In genomic region chr6:7262037-7262461, GRCh38 we compare ENCODE assay signal across 8 cellular contexts. TPM values are rescaled to one million over a fixed set of nuclear protein-coding genes. Genes with fewer than 3 reads are reported as not detected.
DNase-seq lines count a peak whose midpoint lies in the region; ATAC-seq and TF ChIP-seq lines count a peak whose summit lies in the region.

No MANE protein-coding gene starts in this region.

- H3K27me3 ChIP-seq in CD8-positive, alpha-beta memory T cell (ENCODE audit: insufficient read depth, low read length, poor library complexity, severe bottlenecking) = peaks cover 4% of the 10 kb centered on the region
- H3K27me3 ChIP-seq in mucosa of stomach (ENCODE audit: control insufficient read depth, insufficient read depth, low read length) = no peaks in the 10 kb centered on the region
- no peaks in the 10 kb centered on the region for H3K27me3 ChIP-seq in tibial nerve

- H3K27ac ChIP-seq in CD8-positive, alpha-beta memory T cell (ENCODE audit: low read depth, low read length) = no peak overlapping the region
- H3K27ac ChIP-seq in coronary artery (peak overlapping the region in 1 of 2 donors; percentile 81), tibial nerve (peak overlapping the region in 1 of 4 donors; percentile 87)

- no peak for TF ChIP-seq EP300 in tibial nerve (IDR thresholded peaks at IDR 0.05)

- TF ChIP-seq POLR2A in tibial nerve (IDR thresholded peaks at IDR 0.05) = no peak

- H3K36me3 ChIP-seq in CD8-positive, alpha-beta memory T cell (ENCODE audit: insufficient read depth, low read length) = no peaks in the 10 kb centered on the region
- H3K36me3 ChIP-seq in mucosa of stomach (ENCODE audit: control insufficient read depth, insufficient read depth, low read length) (no peaks in the 10 kb centered on the region), tibial nerve (no peaks in the 10 kb centered on the region)

- no peak for ATAC-seq in HG02870 (IDR thresholded peaks at IDR 0.05; ENCODE audit: unreplicated experiment)

- peak overlapping the region; percentile 8 to 88 (median 79) for H3K4me3 Mint-ChIP-seq in CD8-positive, alpha-beta memory T cell

- peaks cover 15 to 50% of the 10 kb centered on the region in 2 donors for H3K27me3 Mint-ChIP-seq in CD8-positive, alpha-beta memory T cell

- WGBS in tibial nerve, 2 donors = 69 to 70% methylated on average over 9 of the region's 9 CpGs

- peaks cover 0 to 3% (median 2%) of the 10 kb centered on the region in 5 donors for H3K9me3 Mint-ChIP-seq in CD8-positive, alpha-beta memory T cell

- H3K27ac Mint-ChIP-seq in CD8-positive, alpha-beta memory T cell = peak overlapping the region in 2 of 8 donors; percentile 65 to 66

- no peak overlapping the region for H3K4me3 ChIP-seq in CD8-positive, alpha-beta memory T cell (ENCODE audit: low read length)
- H3K4me3 ChIP-seq in coronary artery (peak overlapping the region; percentile 83), mucosa of stomach (ENCODE audit: low read length) (peak overlapping the region; percentile 88), tibial nerve (peak overlapping the region in 1 of 4 donors; percentile 71)

- H3K4me1 Mint-ChIP-seq in CD8-positive, alpha-beta memory T cell = peaks cover 10 to 26% (median 26%) of the 10 kb centered on the region in 3 donors

- POLR2A ChIA-PET in CD8-positive, alpha-beta memory T cell (lab: Charles Lee) = no interaction called here

- H3K9me3 ChIP-seq in CD8-positive, alpha-beta memory T cell (ENCODE audit: low read length) = no peaks in the 10 kb centered on the region
- H3K9me3 ChIP-seq in mucosa of stomach (ENCODE audit: control insufficient read depth, low read length) (no peaks in the 10 kb centered on the region), tibial nerve (no peaks in the 10 kb centered on the region)

- H3K36me3 Mint-ChIP-seq in CD8-positive, alpha-beta memory T cell = peaks cover 0 to 11% (median 0%) of the 10 kb centered on the region in 3 donors

- peak overlapping the region; percentile 76 for H3K9ac ChIP-seq in mucosa of stomach (ENCODE audit: low read length)

- peaks cover 7% of the 10 kb centered on the region for H3K4me1 ChIP-seq in CD8-positive, alpha-beta memory T cell (ENCODE audit: insufficient read depth, low read length)
- H3K4me1 ChIP-seq in mucosa of stomach (ENCODE audit: control insufficient read depth, insufficient read depth, low read length) = peaks cover 15% of the 10 kb centered on the region
- peaks cover 0 to 19% (median 3%) of the 10 kb centered on the region in 4 donors for H3K4me1 ChIP-seq in tibial nerve

- CTCF ChIA-PET in CD8-positive, alpha-beta memory T cell (lab: Charles Lee) = interaction anchor here (1.2 to 2.1 kb wide), 2 partner anchors 14 to 19 kb away, joined by 6 to 7 read pairs; no protein-coding TSS in a partner anchor

- TF ChIP-seq CTCF in coronary artery (IDR thresholded peaks at IDR 0.05) (no peak), tibial nerve (IDR thresholded peaks at IDR 0.05) (no peak)

- DNase-seq in CD8-positive, alpha-beta memory T cell = no peak
- DNase-seq in NCI-H2171 (lab: John Stamatoyannopoulos, UW) (peak; percentile 87), coronary artery (ENCODE audit: low spot score) (no peak), tibial nerve (ENCODE audit: low spot score in 2 of 2) (no peak), AG08396 (ENCODE audit: low spot score) (no peak), NCI-H446 treated with DMSO at 0.1 percent for 48 hours (lab: John Stamatoyannopoulos, UW) (no peak)

RNA-seq across cellular contexts. Expression of gene SSR1, which starts 51.0 kb away (rescaled TPM):
- 100 to 1,000 TPM; 153 to 165 TPM for total RNA-seq in CD8-positive, alpha-beta memory T cell
- polyA plus RNA-seq in CD8-positive, alpha-beta memory T cell = 178 TPM
- total RNA-seq in tibial nerve = 10 to 100 TPM; 30.8 to 68.2 (median 51.5) TPM
